ENCODE assay signal across 1 cellular context in genomic region chr2:45119038-45119437, GRCh38.
A peak's percentile ranks its signal among the peaks of the same experiment; 100 is the strongest.
TF ChIP-seq lines count a peak whose summit lies in the region.

No MANE protein-coding gene starts in this region.

TF ChIP-seq in HEK293, 187 proteins besides CTCF, POLR2A, EP300 and RAD21 (continued from another document):
- TF ChIP-seq ZNF843 (tag by site-specific recombination; IDR thresholded peaks at IDR 0.05) (0 out of 2 replicates have a peak, but pooled peaks have one; percentile 21), KLF1 (tag by site-specific recombination; IDR thresholded peaks at IDR 0.05) (no peak), ZBTB1 (tag by site-specific recombination; IDR thresholded peaks at IDR 0.05) (no peak), ZNF629 (tag by site-specific recombination; IDR thresholded peaks at IDR 0.05) (peak; percentile 95), PBX3 (CRISPR knock-in tag; IDR thresholded peaks at IDR 0.05) (no peak), TCF7L2 (IDR thresholded peaks at IDR 0.05; ENCODE audit: borderline replicate concordance, low read depth, low read length) (no peak), GFI1B (tag by site-specific recombination; IDR thresholded peaks at IDR 0.05) (no peak), ZBTB26 (tag by site-specific recombination; optimal IDR thresholded peaks at IDR 0.05) (no peak), ZBTB17 (tag by site-specific recombination; IDR thresholded peaks at IDR 0.05) (peak; percentile 52), TSHZ1 (tag by site-specific recombination; IDR thresholded peaks at IDR 0.05; ENCODE audit: borderline replicate concordance) (0 out of 2 replicates have a peak, but pooled peaks have one; percentile 25), SP7 (tag by site-specific recombination; IDR thresholded peaks at IDR 0.05) (peak; percentile 59; the same call in 1 of the 2 replicates), ZNF366 (tag by site-specific recombination; conservative IDR thresholded peaks at IDR 0.05) (peak; percentile 53; the same call in 1 of the 2 replicates), ZNF175 (tag by site-specific recombination; IDR thresholded peaks at IDR 0.05) (no peak), ZNF660 (tag by site-specific recombination; IDR thresholded peaks at IDR 0.05) (0 out of 2 replicates have a peak, but pooled peaks have one; percentile 30), KLF16 (tag by site-specific recombination; IDR thresholded peaks at IDR 0.05) (no peak), ZBTB11 (tag by site-specific recombination; conservative IDR thresholded peaks at IDR 0.05; ENCODE audit: low read depth) (no peak), SP3 (tag by site-specific recombination; IDR thresholded peaks at IDR 0.05) (0 out of 2 replicates have a peak, but pooled peaks have one; percentile 21), ZNF391 (tag by site-specific recombination; IDR thresholded peaks at IDR 0.05; ENCODE audit: borderline replicate concordance, low read depth) (peak; percentile 34; the same call in 1 of the 2 replicates), ZNF23 (tag by site-specific recombination; IDR thresholded peaks at IDR 0.05; ENCODE audit: borderline replicate concordance) (no peak), ZEB2 (tag by site-specific recombination; IDR thresholded peaks at IDR 0.05) (peak; percentile 53), INSM2 (tag by site-specific recombination; IDR thresholded peaks at IDR 0.05) (peak; percentile 76; the same call in 1 of the 2 replicates), ATF2 (tag by site-specific recombination; IDR thresholded peaks at IDR 0.05; ENCODE audit: low read depth) (peak; percentile 91), PRDM10 (tag by site-specific recombination; IDR thresholded peaks at IDR 0.05) (peak; percentile 47), ZNF16 (tag by site-specific recombination; IDR thresholded peaks at IDR 0.05; ENCODE audit: low read depth) (no peak), ZNF302 (tag by site-specific recombination; IDR thresholded peaks at IDR 0.05; ENCODE audit: low read depth) (no peak), GLIS1 (tag by site-specific recombination; IDR thresholded peaks at IDR 0.05) (no peak), ZNF449 (tag by site-specific recombination; IDR thresholded peaks at IDR 0.05) (no peak), ZNF37A (tag by site-specific recombination; IDR thresholded peaks at IDR 0.05) (no peak), ZNF529 (tag by site-specific recombination; IDR thresholded peaks at IDR 0.05; ENCODE audit: insufficient replicate concordance) (no peak), ZSCAN5A (tag by site-specific recombination; IDR thresholded peaks at IDR 0.05) (no peak)
